Comparison of ENCODE assay signal across 8 cellular contexts in genomic region chr20:17431621-17432364, GRCh38.
DNase-seq lines count a peak whose midpoint lies in the region; ATAC-seq, FAIRE-seq and TF ChIP-seq lines count a peak whose summit lies in the region.

No MANE protein-coding gene starts in this region.

- no peaks in the 10 kb centered on the region for H4K20me1 ChIP-seq in keratinocyte (ENCODE audit: control insufficient read depth, extremely low read depth, insufficient read depth, low read length)

- H3K27ac ChIP-seq in brain microvascular endothelial cell = no peak overlapping the region
- H3K27ac ChIP-seq in keratinocyte (ENCODE audit: control insufficient read depth, insufficient read depth, low read length) = no peak overlapping the region

- dilution Hi-C loops in keratinocyte (cut with MboI; ENCODE audit: extremely low pct_ligation_motif_present, low sequenced_read_pairs) = loop anchor here (25.0 kb wide), 1 partner anchor 619 kb away; no protein-coding TSS in a partner anchor

- ATAC-seq in activated CD4-positive, CD25-positive, alpha-beta regulatory T cell treated with anti-CD3 and anti-CD28 coated beads, Interleukin-2, amount 50 U/mL, for 24 hours = no peak
- no peak for ATAC-seq in T-helper 17 cell
- no peak for ATAC-seq in esophagus mucosa

- H3K27me3 ChIP-seq in brain microvascular endothelial cell (replicated peaks) (no peaks in the 10 kb centered on the region), keratinocyte (ENCODE audit: control insufficient read depth, extremely low read depth, insufficient read depth, low read length) (peaks cover 11% of the 10 kb centered on the region)

- H2AFZ ChIP-seq in keratinocyte (ENCODE audit: control insufficient read depth, low read length) = no peak overlapping the region

- DNase-seq in activated CD4-positive, CD25-positive, alpha-beta regulatory T cell (lab: John Stamatoyannopoulos, UW) = peak; percentile 2 to 16 (median 6)
- DNase-seq in NCI-H1092 (lab: John Stamatoyannopoulos, UW) = peak; percentile 61
- DNase-seq in T-helper 17 cell = peak in 2 of 3 donors; percentile 29 to 33
- DNase-seq in brain microvascular endothelial cell = peak; percentile 18
- DNase-seq in keratinocyte (ENCODE audit: low read depth, low spot score) = no peak
- peak; percentile 59 to 65 for DNase-seq in stimulated activated CD4-positive, alpha-beta T cell treated with anti-CD3 and anti-CD28 coated beads, Interleukin-2, amount 100 ng/mL, for 24 hours

- H3K36me3 ChIP-seq in brain microvascular endothelial cell (replicated peaks) (no peaks in the 10 kb centered on the region), keratinocyte (ENCODE audit: control insufficient read depth in 2 of 2, extremely low read depth in 1 of 2, insufficient read depth in 2 of 2, low read length in 2 of 2) (no peaks in the 10 kb centered on the region)

- no peaks in the 10 kb centered on the region for H3K4me1 ChIP-seq in keratinocyte (ENCODE audit: control insufficient read depth, extremely low read depth, insufficient read depth, low read length)

- peak; percentile 92 for TF ChIP-seq CTCF in brain microvascular endothelial cell (IDR thresholded peaks at IDR 0.05; ENCODE audit: low read depth, low read length, missing control alignments)
- peak; percentile 73 to 87 (median 83) for TF ChIP-seq CTCF in keratinocyte (optimal IDR thresholded peaks at IDR 0.05 in 1 of 3, IDR thresholded peaks at IDR 0.05 in 1 of 3, conservative IDR thresholded peaks at IDR 0.05 in 1 of 3; ENCODE audit: extremely low read depth in 1 of 3, insufficient read depth in 2 of 3, low read length in 3 of 3)

- H3K27me3 Mint-ChIP-seq in T-helper 17 cell = peaks cover 31% of the 10 kb centered on the region

- no peaks in the 10 kb centered on the region for H3K9me3 ChIP-seq in T-helper 17 cell (ENCODE audit: control insufficient read depth, low read length, poor library complexity, severe bottlenecking)
- H3K9me3 ChIP-seq in keratinocyte (ENCODE audit: control insufficient read depth, low read depth, low read length) = no peaks in the 10 kb centered on the region

- FAIRE-seq in keratinocyte (lab: Jason Lieb, UNC) = no peak

- H3K4me2 ChIP-seq in keratinocyte (ENCODE audit: control insufficient read depth, extremely low read depth, insufficient read depth, low read depth, low read length) = no peak overlapping the region

- no peak overlapping the region for H3K4me3 Mint-ChIP-seq in T-helper 17 cell

- H3K9me1 ChIP-seq in keratinocyte (ENCODE audit: control insufficient read depth, extremely low read depth, insufficient read depth, low read length) = no peaks in the 10 kb centered on the region

- H3K4me1 Mint-ChIP-seq in T-helper 17 cell = peaks cover 3% of the 10 kb centered on the region

- H3K36me3 Mint-ChIP-seq in T-helper 17 cell (ENCODE audit: low read depth) = no peaks in the 10 kb centered on the region

- H3K27ac Mint-ChIP-seq in T-helper 17 cell = no peak overlapping the region

- no peaks in the 10 kb centered on the region for H3K79me2 ChIP-seq in keratinocyte (ENCODE audit: control insufficient read depth, insufficient read depth, low read length)

- no peak overlapping the region for H3K9ac ChIP-seq in keratinocyte (ENCODE audit: control insufficient read depth, extremely low read depth, insufficient read depth, low read length)

- in situ Hi-C loops in brain microvascular endothelial cell (cut with HindIII; ENCODE audit: low pct_ligation_motif_present, low sequenced_read_pairs) = loop anchor here (10.0 kb wide), 1 partner anchor 627 kb away; no protein-coding TSS in a partner anchor

- no peak overlapping the region for H3K4me3 ChIP-seq in brain microvascular endothelial cell (ENCODE audit: low read depth, low read length)
- no peak overlapping the region for H3K4me3 ChIP-seq in keratinocyte (ENCODE audit: control insufficient read depth in 2 of 3, extremely low read depth in 1 of 3, insufficient read depth in 2 of 3, low read depth in 1 of 3, low read length in 3 of 3)
